Comparison of ENCODE assay signal across 26 cellular contexts in the genomic region with DNA sequence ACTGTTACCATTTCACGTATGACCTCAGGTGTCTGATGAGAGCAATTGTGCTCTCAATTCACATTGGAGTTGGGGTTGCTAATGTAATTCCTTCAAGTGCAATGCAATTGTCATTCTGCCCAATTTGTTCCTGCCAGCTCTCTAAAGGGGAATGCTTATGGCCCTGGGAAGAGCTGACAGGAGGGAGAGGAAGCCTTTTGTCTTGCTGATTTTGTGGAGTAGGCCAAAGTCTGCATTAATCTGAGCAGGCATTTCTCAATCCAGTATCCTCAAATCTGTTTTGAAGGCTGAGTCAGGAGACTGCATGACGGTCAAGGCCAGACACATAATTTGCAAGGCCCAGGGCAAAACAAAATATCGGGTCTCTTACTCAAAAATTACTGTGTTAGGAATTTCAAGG.
DNase-seq lines count a peak whose midpoint lies in the region; ATAC-seq, FAIRE-seq and TF ChIP-seq lines count a peak whose summit lies in the region.
"Had no signal": no experiment of that assay in that cellular context is flagged by ENCODE, and none has a peak within 500 bp of the region (broad histone marks: within the 10 kb centered on the region; RNA-seq: fewer than 3 reads in every experiment).

No MANE protein-coding gene starts in this region.

- H3K4ac ChIP-seq in H1 (replicated peaks; ENCODE audit: insufficient read length, low read depth, low read length): no peak overlapping the region

- H3K27ac ChIP-seq in mammary epithelial cell (ENCODE audit: insufficient read depth, low read depth, low read length): no peak overlapping the region
- peak overlapping the region; percentile 29; the same call in 1 of the 2 replicates for H3K27ac ChIP-seq in H1 (ENCODE audit: low read depth, low read length)
- peak overlapping the region; percentile 35 for H3K27ac ChIP-seq in iPS-20b (ENCODE audit: low read length)
- no peak overlapping the region for H3K27ac ChIP-seq in foreskin keratinocyte
- H3K27ac ChIP-seq: esophagus muscularis mucosa, stomach had no signal

- H4K20me1 ChIP-seq in mammary epithelial cell (ENCODE audit: insufficient read depth, low read length): no peaks in the 10 kb centered on the region
- no peaks in the 10 kb centered on the region for H4K20me1 ChIP-seq in H1 (replicated peaks in 1 of 2; ENCODE audit: control insufficient read depth in 1 of 2, insufficient read depth in 2 of 2, low read length in 2 of 2)

- dilution Hi-C loops in mammary epithelial cell (cut with HindIII; ENCODE audit: low sequenced_read_pairs): no loop called here

- H3K23ac ChIP-seq in H1 (ENCODE audit: insufficient read length): no peak overlapping the region

- H3K4me3 ChIP-seq in mammary epithelial cell (replicated peaks in 1 of 3; ENCODE audit: insufficient read depth in 1 of 3, low read depth in 2 of 3, low read length in 3 of 3) (no peak overlapping the region), H1 (ENCODE audit: extremely low read depth in 1 of 4, insufficient read depth in 2 of 4, low read depth in 3 of 4, low read length in 4 of 4) (peak overlapping the region in 1 of 4 experiments; percentile 17; a peak in 1 of 8 replicates), iPS-20b (ENCODE audit: low read length) (peak overlapping the region; percentile 12; the same call in 1 of the 2 replicates)
- H3K4me3 ChIP-seq: esophagus muscularis mucosa, stomach had no signal

- TF ChIP-seq RAD21 in H1 (IDR thresholded peaks at IDR 0.05 in 1 of 2, conservative IDR thresholded peaks at IDR 0.05 in 1 of 2; ENCODE audit: low read depth in 2 of 2, low read length in 2 of 2): no peak; a peak in 2 of 4 replicates

- in situ Hi-C loops in mammary epithelial cell (cut with MboI; ENCODE audit: low sequenced_read_pairs in 2 of 2): no loop called here

- H3K9ac ChIP-seq in mammary epithelial cell (ENCODE audit: insufficient read depth, low read length) (no peak overlapping the region), H1 (replicated peaks in 1 of 4; ENCODE audit: extremely low read depth in 1 of 4, low read depth in 3 of 4, low read length in 3 of 4) (no peak overlapping the region), iPS-20b (ENCODE audit: low read depth, low read length) (peak overlapping the region; percentile 48; the same call in 1 of the 2 replicates)

- no peak overlapping the region for H4K5ac ChIP-seq in H1 (ENCODE audit: insufficient read length, low read depth, low read length)

- no peaks in the 10 kb centered on the region for H3K27me3 Mint-ChIP-seq in MCF 10A (ENCODE audit: insufficient read depth, unreplicated experiment)
- H3K27me3 Mint-ChIP-seq: activated B cell treated with CpG ODN at 0.5 μM for 24 hours; activated CD4-positive, alpha-beta memory T cell treated with anti-CD3 and anti-CD28 coated beads for 36 hours; activated naive CD8-positive, alpha-beta T cell treated with anti-CD3 and anti-CD28 coated beads, Interleukin-2, amount 10 ng/mL, durations not matched to agents 7 days and 5 days; IgD-negative memory B cell had no signal

- CTCF ChIA-PET in MCF 10A (lab: Yijun Ruan, JAX) (interaction anchor here (0.7 kb wide), 2 partner anchors 138 to 150 kb away, joined by 3 read pairs; no protein-coding TSS in a partner anchor), mammary epithelial cell (lab: Charles Lee; ENCODE audit: low non-redundant PET) (no interaction called here), H1 (lab: Charles Lee; ENCODE audit: partially characterized antibody) (interaction anchor here (0.6 to 1.4 kb wide), 2 partner anchors 11 to 24 kb away, joined by 3 to 5 read pairs; no protein-coding TSS in a partner anchor)

- H3K36me3 ChIP-seq in mammary epithelial cell (ENCODE audit: insufficient read depth, low read length): no peaks in the 10 kb centered on the region
- no peaks in the 10 kb centered on the region for H3K36me3 ChIP-seq in H1 (ENCODE audit: control insufficient read depth in 2 of 4, insufficient read depth in 4 of 4, low read length in 3 of 4)
- no peaks in the 10 kb centered on the region for H3K36me3 ChIP-seq in iPS-20b (ENCODE audit: insufficient read depth, low read depth, low read length)
- H3K36me3 ChIP-seq: BE2C, esophagus muscularis mucosa, stomach had no signal

- H3K4me2 ChIP-seq in mammary epithelial cell (ENCODE audit: insufficient read depth, low read depth, low read length): no peak overlapping the region
- peak overlapping the region; percentile 53 to 58 for H3K4me2 ChIP-seq in H1 (ENCODE audit: insufficient read depth in 1 of 2, low read depth in 2 of 2, low read length in 2 of 2)

- BruUV-seq in MCF 10A (replicated peaks; lab: Mats Ljungman, UMichigan) (no TSS peak), mammary epithelial cell (replicated peaks; lab: Mats Ljungman, UMichigan) (no TSS peak)

- no peaks in the 10 kb centered on the region for H3K23me2 ChIP-seq in H1 (ENCODE audit: low read depth, low read length)

- H2AFZ ChIP-seq in mammary epithelial cell (ENCODE audit: low read depth, low read length): no peak overlapping the region
- H2AFZ ChIP-seq in H1 (ENCODE audit: low read length): no peak overlapping the region

- H3K4me1 ChIP-seq in mammary epithelial cell (ENCODE audit: insufficient read depth, low read length) (no peaks in the 10 kb centered on the region), H1 (replicated peaks in 1 of 4; ENCODE audit: control insufficient read depth in 3 of 4, insufficient read depth in 4 of 4, low read length in 3 of 4) (peaks cover 3 to 20% (median 10%) of the 10 kb centered on the region in 4 experiments; a peak in 5 of 7 replicates), iPS-20b (ENCODE audit: insufficient read depth, low read length) (peaks cover 29% of the 10 kb centered on the region; the same call in 1 of the 2 replicates), foreskin keratinocyte (no peaks in the 10 kb centered on the region)
- H3K4me1 ChIP-seq: BE2C, stomach had no signal

- no peak for TF ChIP-seq CTCF in MCF 10A (IDR thresholded peaks at IDR 0.05; ENCODE audit: unreplicated experiment)
- TF ChIP-seq CTCF in mammary epithelial cell (conservative IDR thresholded peaks at IDR 0.05 in 1 of 2, IDR thresholded peaks at IDR 0.05 in 1 of 2; ENCODE audit: extremely low read depth in 1 of 2, insufficient read depth in 1 of 2, low read depth in 1 of 2, low read length in 2 of 2): no peak
- no peak for TF ChIP-seq CTCF in H1 (IDR thresholded peaks at IDR 0.05; ENCODE audit: control extremely low read depth in 1 of 3, insufficient read depth in 1 of 3, low read depth in 1 of 3, low read length in 3 of 3)
- no peak for TF ChIP-seq CTCF in GM10266 (IDR thresholded peaks at IDR 0.05; ENCODE audit: control insufficient read depth, insufficient read depth, low read depth, missing control alignments)
- TF ChIP-seq CTCF in foreskin keratinocyte (conservative IDR thresholded peaks at IDR 0.05): no peak

- POLR2A ChIA-PET in MCF 10A (lab: Yijun Ruan, JAX): no interaction called here
- POLR2A ChIA-PET in H1 (lab: Charles Lee; ENCODE audit: partially characterized antibody): interaction anchor here (0.7 kb wide), 1 partner anchor 1200 kb away, joined by 3 read pairs; no protein-coding TSS in a partner anchor

- no peak overlapping the region for H3K4me3 Mint-ChIP-seq in MCF 10A (ENCODE audit: unreplicated experiment)
- H3K4me3 Mint-ChIP-seq: activated B cell treated with CpG ODN at 0.5 μM for 24 hours; activated CD4-positive, alpha-beta memory T cell treated with anti-CD3 and anti-CD28 coated beads for 36 hours; activated naive CD8-positive, alpha-beta T cell treated with anti-CD3 and anti-CD28 coated beads, Interleukin-2, amount 10 ng/mL, durations not matched to agents 7 days and 5 days; brain; IgD-negative memory B cell had no signal

- no peak for TF ChIP-seq POLR2A in H1 (IDR thresholded peaks at IDR 0.05; ENCODE audit: control extremely low read depth in 1 of 2, low read depth in 2 of 2, low read length in 2 of 2)

- H2AK5ac ChIP-seq in H1 (ENCODE audit: low read depth, low read length): no peak overlapping the region

- H2BK12ac ChIP-seq in H1 (ENCODE audit: low read depth, low read length): peak overlapping the region; percentile 61; the same call in 1 of the 2 replicates

- intact Hi-C loops in MCF 10A (cut with micrococcal nuclease): no loop called here
- intact Hi-C loops in mammary epithelial cell (cut with micrococcal nuclease): no loop called here
- intact Hi-C loops in sciatic nerve (cut with DNase I): no loop called here

- FAIRE-seq in H1 (lab: Jason Lieb, UNC): peak; percentile 94
- FAIRE-seq: GM12891, kidney had no signal

- peak; percentile 49 for ATAC-seq in sciatic nerve
- no peak for ATAC-seq in foreskin keratinocyte
- no peak for ATAC-seq in HG03196 (IDR thresholded peaks at IDR 0.05; ENCODE audit: unreplicated experiment)

- H3K14ac ChIP-seq in H1 (ENCODE audit: insufficient read length): no peak overlapping the region

- H3K9me3 ChIP-seq in mammary epithelial cell (replicated peaks; ENCODE audit: insufficient read depth, low read length) (no peaks in the 10 kb centered on the region), H1 (ENCODE audit: insufficient read depth in 2 of 2, low read depth in 1 of 2, low read length in 1 of 2) (no peaks in the 10 kb centered on the region), iPS-20b (ENCODE audit: insufficient read depth, low read depth, low read length) (no peaks in the 10 kb centered on the region)
- H3K9me3 ChIP-seq: BE2C, esophagus muscularis mucosa, stomach had no signal

- H3K27ac Mint-ChIP-seq in MCF 10A (ENCODE audit: low read depth, unreplicated experiment): no peak overlapping the region
- H3K27ac Mint-ChIP-seq: activated B cell treated with CpG ODN at 0.5 μM for 24 hours; activated CD4-positive, alpha-beta memory T cell treated with anti-CD3 and anti-CD28 coated beads for 36 hours; activated naive CD8-positive, alpha-beta T cell treated with anti-CD3 and anti-CD28 coated beads, Interleukin-2, amount 10 ng/mL, durations not matched to agents 7 days and 5 days; brain; IgD-negative memory B cell had no signal

- H3K79me1 ChIP-seq in H1 (ENCODE audit: low read depth, low read length): no peaks in the 10 kb centered on the region

- peak overlapping the region; percentile 89; the same call in 1 of the 2 replicates for H2BK5ac ChIP-seq in H1 (ENCODE audit: low read depth, low read length)

- no peak overlapping the region for H3K56ac ChIP-seq in H1 (replicated peaks; ENCODE audit: insufficient read length, low read depth, low read length)

- no peak overlapping the region for H2BK15ac ChIP-seq in H1 (ENCODE audit: low read length)

- peak; percentile 6 for DNase-seq in MCF 10A (ENCODE audit: unreplicated experiment)
- DNase-seq in mammary epithelial cell: no peak
- peak; percentile 48 to 75 for DNase-seq in H1 (ENCODE audit: low read depth in 1 of 2, low spot score in 2 of 2)
- no peak for DNase-seq in sciatic nerve (ENCODE audit: low spot score)
- DNase-seq in GM10266 (ENCODE audit: extremely low spot score): no peak
- no peak for DNase-seq in foreskin keratinocyte
- DNase-seq: activated B cell treated with CpG ODN at 0.5 μM for 24 hours; activated CD4-positive, alpha-beta memory T cell treated with anti-CD3 and anti-CD28 coated beads for 36 hours; activated naive CD8-positive, alpha-beta T cell treated with anti-CD3 and anti-CD28 coated beads, Interleukin-2, amount 10 ng/mL, durations not matched to agents 7 days and 5 days; BE2C; DMS79; effector memory CD4-positive, alpha-beta T cell; head of caudate nucleus; kidney; NCI-H2081 treated with DMSO at 0.1 percent for 48 hours; NCI-H526 treated with DMSO at 0.1 percent for 48 hours; retina; stimulated activated CD4-positive, alpha-beta T cell treated with anti-CD3 and anti-CD28 coated beads, Interleukin-4, amount 100 ng/mL, for 4 hours; stomach; trophoblast cell had no signal

- TF ChIP-seq EP300 in H1 (IDR thresholded peaks at IDR 0.05; ENCODE audit: borderline replicate concordance in 1 of 2, low read depth in 2 of 2, low read length in 2 of 2): 0 out of 3 replicates have a peak, but pooled peaks of 1 of the 2 experiments have one; percentile 53

- H3K27me3 ChIP-seq in mammary epithelial cell (ENCODE audit: insufficient read depth, low read length): peaks cover 3% of the 10 kb centered on the region
- H3K27me3 ChIP-seq in H1 (replicated peaks in 1 of 4; ENCODE audit: control insufficient read depth in 3 of 4, extremely low read depth in 1 of 4, insufficient read depth in 3 of 4, low read length in 3 of 4): no peaks in the 10 kb centered on the region
- H3K27me3 ChIP-seq in iPS-20b (ENCODE audit: insufficient read depth, low read length): no peaks in the 10 kb centered on the region
- no peaks in the 10 kb centered on the region for H3K27me3 ChIP-seq in foreskin keratinocyte
- H3K27me3 ChIP-seq: BE2C, esophagus muscularis mucosa, stomach had no signal

- no peaks in the 10 kb centered on the region for H3K4me1 Mint-ChIP-seq in MCF 10A (ENCODE audit: insufficient read depth, unreplicated experiment)
- H3K4me1 Mint-ChIP-seq: activated B cell treated with CpG ODN at 0.5 μM for 24 hours; activated naive CD8-positive, alpha-beta T cell treated with anti-CD3 and anti-CD28 coated beads, Interleukin-2, amount 10 ng/mL, durations not matched to agents 7 days and 5 days; IgD-negative memory B cell had no signal

- H3K36me3 Mint-ChIP-seq in MCF 10A (ENCODE audit: insufficient read depth, unreplicated experiment): no peaks in the 10 kb centered on the region
- H3K36me3 Mint-ChIP-seq: activated CD4-positive, alpha-beta memory T cell treated with anti-CD3 and anti-CD28 coated beads for 36 hours; activated naive CD8-positive, alpha-beta T cell treated with anti-CD3 and anti-CD28 coated beads, Interleukin-2, amount 10 ng/mL, durations not matched to agents 7 days and 5 days; brain; IgD-negative memory B cell had no signal

- H4K91ac ChIP-seq in H1 (replicated peaks; ENCODE audit: insufficient read length, low read length): no peak overlapping the region

- peak overlapping the region; percentile 75 for H2BK120ac ChIP-seq in H1 (replicated peaks; ENCODE audit: low read depth, low read length)

- 23% methylated on average over 3 of the region's 3 CpGs for WGBS in mammary epithelial cell (ENCODE audit: low coverage, missing lambda C conversion rate)
- 8% methylated on average over 3 of the region's 3 CpGs; no CpG with 5 or more reads in 1 of the 2 experiments for WGBS in H1 (ENCODE audit: extremely low coverage in 1 of 2, insufficient coverage in 1 of 2, insufficient read length in 1 of 2, insufficient replicate concordance in 2 of 2, low coverage in 1 of 2, low lambda C conversion rate in 2 of 2, missing lambda C conversion rate in 1 of 2), 2 experiments

- no peaks in the 10 kb centered on the region for H3K9me3 Mint-ChIP-seq in MCF 10A (ENCODE audit: unreplicated experiment)
- H3K9me3 Mint-ChIP-seq: brain had no signal

- H3K18ac ChIP-seq in H1 (ENCODE audit: extremely low read depth, low read length): peak overlapping the region; percentile 71; the same call in 1 of the 2 replicates

- no peaks in the 10 kb centered on the region for H3K79me2 ChIP-seq in mammary epithelial cell (ENCODE audit: insufficient read depth, low read length)
- H3K79me2 ChIP-seq in H1 (ENCODE audit: control insufficient read depth in 1 of 2, insufficient read depth in 2 of 2, low read length in 2 of 2): no peaks in the 10 kb centered on the region

- no peak overlapping the region for H2BK20ac ChIP-seq in H1 (ENCODE audit: low read length)

- H4K8ac ChIP-seq in H1 (ENCODE audit: extremely low read depth, insufficient read depth, low read length): no peak overlapping the region

Comparison
In these comparisons a context has a peak if more than half of its experiments do, and no peak if none do; other contexts are left out.
1. DNase-seq: peak in MCF 10A (single experiment) and H1 (2 of 2); none in mammary epithelial cell (single experiment), sciatic nerve (single experiment), GM10266 (single experiment) and foreskin keratinocyte (0 of 2).
2. H3K27ac ChIP-seq: peak in H1 (single experiment) and iPS-20b (single experiment); none in mammary epithelial cell (single experiment) and foreskin keratinocyte (single experiment).